Comparison of ENCODE assay signal across 1 cellular context in the genomic region with DNA sequence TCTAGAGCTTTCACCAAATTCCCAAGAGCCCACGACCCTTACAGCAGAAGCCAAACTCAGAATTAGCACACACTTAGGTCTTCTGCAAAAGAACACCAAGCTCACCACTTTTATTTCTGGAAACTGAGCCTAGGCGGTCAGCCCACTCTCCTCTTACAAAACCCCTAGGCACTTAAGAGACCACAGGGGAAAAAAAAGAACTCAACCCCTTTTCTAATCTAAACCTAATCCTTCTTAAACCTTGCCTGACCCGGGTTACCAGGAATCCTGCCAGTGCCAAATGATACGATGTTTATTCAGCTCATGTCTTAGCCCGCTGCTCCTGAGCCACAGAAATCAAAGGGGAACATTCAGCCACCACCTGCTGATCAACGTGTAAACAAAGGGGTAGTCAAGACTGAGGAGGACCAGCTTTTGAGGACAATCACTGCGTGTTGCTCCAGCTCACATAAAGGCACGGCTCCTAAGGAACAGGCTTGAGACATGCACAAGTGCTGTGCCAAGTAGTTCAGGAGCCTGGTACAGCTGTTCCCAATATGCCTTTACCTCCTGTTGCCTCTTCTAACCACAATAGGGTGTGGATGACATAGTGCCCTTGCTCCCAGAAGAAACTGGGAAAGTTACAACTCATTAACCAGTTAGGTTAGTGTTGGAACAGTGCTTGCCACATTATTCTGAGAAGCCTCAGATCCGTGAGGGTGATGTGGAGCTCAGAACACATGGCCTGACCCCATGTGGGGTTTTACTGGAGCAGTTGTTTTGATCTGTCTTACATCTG.
TF ChIP-seq lines count a peak whose summit lies in the region.

No MANE protein-coding gene starts in this region.

TF ChIP-seq in SK-N-SH treated with all-trans-retinoic acid at 6 μM for 48 hours, 23 proteins besides CTCF, POLR2A, EP300 and RAD21 (continued from another document):
- TF ChIP-seq ZNF70 (CRISPR knock-in tag; IDR thresholded peaks at IDR 0.05) = no peak
- TF ChIP-seq, protein P1, sequence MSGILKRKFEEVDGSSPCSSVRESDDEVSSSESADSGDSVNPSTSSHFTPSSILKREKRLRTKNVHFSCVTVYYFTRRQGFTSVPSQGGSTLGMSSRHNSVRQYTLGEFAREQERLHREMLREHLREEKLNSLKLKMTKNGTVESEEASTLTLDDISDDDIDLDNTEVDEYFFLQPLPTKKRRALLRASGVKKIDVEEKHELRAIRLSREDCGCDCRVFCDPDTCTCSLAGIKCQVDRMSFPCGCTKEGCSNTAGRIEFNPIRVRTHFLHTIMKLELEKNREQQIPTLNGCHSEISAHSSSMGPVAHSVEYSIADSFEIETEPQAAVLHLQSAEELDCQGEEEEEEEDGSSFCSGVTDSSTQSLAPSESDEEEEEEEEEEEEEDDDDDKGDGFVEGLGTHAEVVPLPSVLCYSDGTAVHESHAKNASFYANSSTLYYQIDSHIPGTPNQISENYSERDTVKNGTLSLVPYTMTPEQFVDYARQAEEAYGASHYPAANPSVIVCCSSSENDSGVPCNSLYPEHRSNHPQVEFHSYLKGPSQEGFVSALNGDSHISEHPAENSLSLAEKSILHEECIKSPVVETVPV (CRISPR knock-in tag; IDR thresholded peaks at IDR 0.05) = no peak
- no peak for TF ChIP-seq ISL1 (CRISPR knock-in tag; IDR thresholded peaks at IDR 0.05)
- no peak for TF ChIP-seq PPARA (CRISPR knock-in tag; IDR thresholded peaks at IDR 0.05; ENCODE audit: borderline replicate concordance)
- TF ChIP-seq ZC3H10 (CRISPR knock-in tag; IDR thresholded peaks at IDR 0.05) = no peak
- no peak for TF ChIP-seq TCF4 (CRISPR knock-in tag; IDR thresholded peaks at IDR 0.05; ENCODE audit: borderline replicate concordance)
